Comparison of ENCODE assay signal across 15 cellular contexts in the genomic region with DNA sequence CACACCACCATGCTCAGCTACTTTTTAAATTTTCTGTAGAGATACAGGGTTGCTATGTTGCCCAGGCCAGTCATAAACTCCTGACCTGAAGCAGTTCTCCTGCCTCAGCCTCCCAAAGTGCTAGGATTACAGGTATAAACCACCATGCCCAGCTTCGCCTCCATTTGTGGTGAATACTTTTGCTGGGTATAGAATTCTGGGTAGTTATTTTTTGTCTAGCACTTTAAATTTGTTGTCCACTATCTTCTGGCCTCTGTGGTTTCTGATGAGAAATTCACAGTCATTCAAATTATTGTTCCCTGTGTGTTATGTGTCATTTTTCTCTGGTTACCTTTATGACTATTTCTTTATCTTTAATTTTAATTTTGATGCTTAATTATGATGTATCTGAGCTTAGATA. TPM values are rescaled to one million over a fixed set of nuclear protein-coding genes. Genes with fewer than 3 reads are reported as not detected.
A peak's percentile ranks its signal among the peaks of the same experiment; 100 is the strongest.
DNase-seq lines count a peak whose midpoint lies in the region; ATAC-seq, FAIRE-seq and TF ChIP-seq lines count a peak whose summit lies in the region.
"Had no signal": no experiment of that assay in that cellular context is flagged by ENCODE, and none has a peak within 500 bp of the region (broad histone marks: within the 10 kb centered on the region; RNA-seq: fewer than 3 reads in every experiment).

No MANE protein-coding gene starts in this region.

- no peaks in the 10 kb centered on the region for H3K36me3 Mint-ChIP-seq in CD4-positive, alpha-beta T cell (ENCODE audit: low read depth)

- CTCF ChIA-PET in K562 (lab: Yijun Ruan, JAX; ENCODE audit: low intra/inter-chr PET ratio) = no interaction called here
- CTCF ChIA-PET in CD4-positive, alpha-beta T cell (lab: Charles Lee) = no interaction called here

- H4K20me1 ChIP-seq in K562 (replicated peaks; ENCODE audit: control insufficient read depth, insufficient read depth, low read length) = 0 out of 2 replicates have a peak, but pooled peaks cover 3% of the 10 kb centered on the region

- intact Hi-C loops in left ventricle myocardium inferior (cut with micrococcal nuclease) = no loop called here
- intact Hi-C loops in K562 (cut with micrococcal nuclease) = no loop called here
- intact Hi-C loops in CD4-positive, alpha-beta T cell (cut with DNase I, micrococcal nuclease) = no loop called here

- WGBS in K562 (ENCODE audit: insufficient coverage, low coverage, missing lambda C conversion rate) = 13% methylated on average over 1 of the region's 1 CpG

- peaks cover 9% of the 10 kb centered on the region for H3K9me3 Mint-ChIP-seq in CD4-positive, alpha-beta T cell

- H3K27me3 Mint-ChIP-seq in CD4-positive, alpha-beta T cell = peaks cover 9% of the 10 kb centered on the region
- H3K27me3 Mint-ChIP-seq: CD4-positive, alpha-beta memory T cell had no signal

- no peak overlapping the region for H3K4me3 Mint-ChIP-seq in CD4-positive, alpha-beta T cell
- H3K4me3 Mint-ChIP-seq: B cell; CD4-positive, alpha-beta memory T cell; GM23338 had no signal

- no peaks in the 10 kb centered on the region for H3K4me1 ChIP-seq in right atrium auricular region
- H3K4me1 ChIP-seq in left ventricle myocardium inferior = no peaks in the 10 kb centered on the region
- peaks cover 0 to 7% of the 10 kb centered on the region in 2 experiments; a peak in 1 of 5 replicates for H3K4me1 ChIP-seq in K562 (replicated peaks in 1 of 2; ENCODE audit: control insufficient read depth in 2 of 2, insufficient read depth in 2 of 2, low read length in 2 of 2)

- in situ Hi-C loops in K562 (cut with MboI) = no loop called here

- H3K36me3 ChIP-seq in right atrium auricular region (no peaks in the 10 kb centered on the region), left ventricle myocardium inferior (peaks cover 7% of the 10 kb centered on the region), K562 (ENCODE audit: control insufficient read depth, insufficient read depth, low read length) (no peaks in the 10 kb centered on the region)

- no peak for TF ChIP-seq EP300 in K562 (IDR thresholded peaks at IDR 0.05; ENCODE audit: low read length)

- no peak for ATAC-seq in K562
- no peak for ATAC-seq in CD4-positive, alpha-beta T cell (ENCODE audit: poor library complexity)
- ATAC-seq: GM23338 had no signal

- no peak for TF ChIP-seq CTCF in right atrium auricular region (IDR thresholded peaks at IDR 0.05)
- TF ChIP-seq CTCF in left ventricle myocardium inferior (IDR thresholded peaks at IDR 0.05; ENCODE audit: borderline replicate concordance) = no peak
- TF ChIP-seq CTCF in K562 (IDR thresholded peaks at IDR 0.05 in 2 of 3, conservative IDR thresholded peaks at IDR 0.05 in 1 of 3; ENCODE audit: insufficient read depth in 2 of 3, low read depth in 1 of 3, low read length in 3 of 3) = no peak
- no peak for TF ChIP-seq CTCF in CD4-positive, alpha-beta T cell (IDR thresholded peaks at IDR 0.05)

- no peak for TF ChIP-seq RAD21 in K562 (CRISPR knock-in tag; conservative IDR thresholded peaks at IDR 0.05 in 1 of 2, IDR thresholded peaks at IDR 0.05 in 1 of 2)

- H3K9me3 ChIP-seq in right atrium auricular region (peaks cover 0 to 21% of the 10 kb centered on the region in 2 donors), left ventricle myocardium inferior (replicated peaks) (peaks cover 47% of the 10 kb centered on the region), K562 (replicated peaks; ENCODE audit: control insufficient read depth, insufficient read depth, low read depth, low read length) (0 out of 2 replicates have a peak, but pooled peaks cover 2% of the 10 kb centered on the region)
- H3K9me3 ChIP-seq in CD4-positive, alpha-beta T cell (ENCODE audit: control insufficient read depth, low read length) = peaks cover 12% of the 10 kb centered on the region

- H3K4me3 ChIP-seq in right atrium auricular region (no peak overlapping the region), left ventricle myocardium inferior (no peak overlapping the region), K562 (no peak overlapping the region)
- H3K4me3 ChIP-seq: GM23338 had no signal

- no peaks in the 10 kb centered on the region for H3K4me1 Mint-ChIP-seq in CD4-positive, alpha-beta T cell (ENCODE audit: low read depth)
- H3K4me1 Mint-ChIP-seq: B cell had no signal

- POLR2A ChIA-PET in K562 (lab: Yijun Ruan, JAX) = no interaction called here
- POLR2A ChIA-PET in CD4-positive, alpha-beta T cell (lab: Charles Lee) = no interaction called here

- H3K27ac ChIP-seq in right atrium auricular region (no peak overlapping the region), left ventricle myocardium inferior (replicated peaks) (no peak overlapping the region), K562 (ENCODE audit: extremely low read depth, low read depth, low read length) (no peak overlapping the region)
- no peak overlapping the region for H3K27ac ChIP-seq in CD4-positive, alpha-beta T cell (ENCODE audit: low read depth, low read length)

- peak; percentile 9 for DNase-seq in right atrium auricular region (ENCODE audit: low spot score)
- no peak for DNase-seq in left ventricle myocardium inferior
- DNase-seq in K562 (ENCODE audit: extremely low read depth in 1 of 4, low spot score in 3 of 4) = no peak
- DNase-seq in mucosa of gallbladder (ENCODE audit: low spot score) = peak; percentile 2
- DNase-seq in NCI-H2107 (lab: John Stamatoyannopoulos, UW) = no peak
- DNase-seq in CD4-positive, alpha-beta T cell = no peak
- DNase-seq in NCI-H1048 (lab: John Stamatoyannopoulos, UW) = no peak
- DNase-seq: C1 segment of cervical spinal cord; CD4-positive, alpha-beta memory T cell; DMS79; H7 had no signal

- FAIRE-seq in K562 (lab: Jason Lieb, UNC) = no peak
- FAIRE-seq: A204.1, GM12891 had no signal

- no peak overlapping the region for H3K4me2 ChIP-seq in K562 (ENCODE audit: insufficient read depth, low read length)
- H3K4me2 ChIP-seq: GM23338 had no signal

- H3K9ac ChIP-seq in K562 (ENCODE audit: insufficient read depth in 1 of 2, low read depth in 2 of 2, low read length in 2 of 2) = no peak overlapping the region

- H3K27ac Mint-ChIP-seq in CD4-positive, alpha-beta T cell = no peak overlapping the region
- H3K27ac Mint-ChIP-seq: B cell; CD4-positive, alpha-beta memory T cell; GM23338 had no signal

- no peak for TF ChIP-seq POLR2A in K562 (conservative IDR thresholded peaks at IDR 0.05)

- H3K79me2 ChIP-seq in K562 (ENCODE audit: control insufficient read depth, insufficient read depth, low read length) = no peaks in the 10 kb centered on the region

- H3K9me1 ChIP-seq in K562 (ENCODE audit: control insufficient read depth, insufficient read depth, low read length) = no peaks in the 10 kb centered on the region

- BruUV-seq in K562 (replicated peaks; lab: Mats Ljungman, UMichigan) = no TSS peak

- H3K27me3 ChIP-seq in right atrium auricular region = no peaks in the 10 kb centered on the region
- no peaks in the 10 kb centered on the region for H3K27me3 ChIP-seq in left ventricle myocardium inferior (ENCODE audit: low read depth)
- H3K27me3 ChIP-seq in K562 (ENCODE audit: control insufficient read depth in 2 of 2, insufficient read depth in 2 of 2, low read length in 2 of 2) = peaks cover 20 to 33% of the 10 kb centered on the region in 2 experiments; a peak in 4 of 5 replicates
- no peaks in the 10 kb centered on the region for H3K27me3 ChIP-seq in CD4-positive, alpha-beta T cell (ENCODE audit: control insufficient read depth, insufficient read depth, low read length)

- H2AFZ ChIP-seq in K562 (ENCODE audit: low read depth, low read length) = no peak overlapping the region
- H2AFZ ChIP-seq: GM23338 had no signal

TF ChIP-seq in K562, 482 proteins besides CTCF, POLR2A, EP300 and RAD21:
- TF ChIP-seq ZFP1 (CRISPR knock-in tag; IDR thresholded peaks at IDR 0.05) (peak; percentile 62; the same call in 1 of the 2 replicates), POLR3G (IDR thresholded peaks at IDR 0.05; ENCODE audit: extremely low read depth, insufficient read length, insufficient replicate concordance) (no peak)

RNA-seq across cellular contexts. Expression of a gene that starts 57.7 kb away (rescaled TPM):
- total RNA-seq in right atrium auricular region (10 to 100 TPM; 34.7 to 40.7 TPM), left ventricle myocardium inferior (46.2 TPM), K562 (2014; rRNA removed) (22.4 and 27.5 TPM in 2 replicates), K562 (2014; rRNA removed; fragmentation: Illumina TruSeq; extraction: Trizol) (13.9 and 16.5 TPM in 2 replicates), K562 (2015; rRNA removed; fragmentation: Illumina TruSeq; extraction: Trizol) (22.4 and 22.9 TPM in 2 replicates), K562 (2021) (41.0 and 41.9 TPM in 2 replicates), mucosa of gallbladder (71.6 TPM)
- total RNA-seq in K562 (2011; cell fraction: chromatin; rRNA removed; ENCODE audit: low replicate concordance) = 103 and 177 TPM in 2 replicates
- 66.8 and 69.0 TPM in 2 replicates for total RNA-seq in K562 (2011; cell fraction: nucleolus; rRNA removed)
- total RNA-seq in K562 (2011; cell fraction: nucleoplasm; rRNA removed) = 75.2 and 79.0 TPM in 2 replicates
- polyA plus RNA-seq in K562 (2011; rRNA removed) (15.5 and 18.8 TPM in 2 replicates), K562 (2014; fragmentation: Illumina TruSeq; extraction: Trizol) (22.9 and 25.8 TPM in 2 replicates), K562 (2014; fragmentation: Nextera tagmentation; extraction: Ambion mirVana) (1 to 10 TPM; 1.4 to 3.7 TPM), K562 (2014; rRNA removed) (25.6 and 26.4 TPM in 2 replicates)
- 12.0 and 15.7 TPM in 2 replicates for polyA plus RNA-seq in K562 (2011; cell fraction: cytosol; rRNA removed)
- polyA plus RNA-seq in K562 (2011; cell fraction: nucleus; rRNA removed) = 37.6 and 54.4 TPM in 2 replicates
- polyA plus RNA-seq in K562 (2012) = 34.5 and 78.0 TPM in 2 replicates
- 13.4 and 17.1 TPM in 2 replicates for polyA minus RNA-seq in K562 (2011; rRNA and poly(A)+ RNA removed)
- polyA minus RNA-seq in K562 (2011; cell fraction: cytosol; rRNA and poly(A)+ RNA removed) = 14.6 and 14.7 TPM in 2 replicates
- polyA minus RNA-seq in K562 (2011; cell fraction: nucleus; rRNA and poly(A)+ RNA removed) = 18.3 and 25.2 TPM in 2 replicates
- 10 to 100 TPM; 82.4 to 84.1 TPM for total RNA-seq in CD4-positive, alpha-beta T cell

Comparison
In these comparisons a context has a peak if more than half of its experiments do, and no peak if none do; other contexts are left out.
1. DNase-seq: peak in right atrium auricular region (single experiment) and mucosa of gallbladder (single experiment); none in left ventricle myocardium inferior (single experiment), K562 (0 of 4), NCI-H2107 (single experiment), CD4-positive, alpha-beta T cell (0 of 10) and NCI-H1048 (single experiment).